Comparison of ENCODE assay signal across 1 cellular context in the genomic region with DNA sequence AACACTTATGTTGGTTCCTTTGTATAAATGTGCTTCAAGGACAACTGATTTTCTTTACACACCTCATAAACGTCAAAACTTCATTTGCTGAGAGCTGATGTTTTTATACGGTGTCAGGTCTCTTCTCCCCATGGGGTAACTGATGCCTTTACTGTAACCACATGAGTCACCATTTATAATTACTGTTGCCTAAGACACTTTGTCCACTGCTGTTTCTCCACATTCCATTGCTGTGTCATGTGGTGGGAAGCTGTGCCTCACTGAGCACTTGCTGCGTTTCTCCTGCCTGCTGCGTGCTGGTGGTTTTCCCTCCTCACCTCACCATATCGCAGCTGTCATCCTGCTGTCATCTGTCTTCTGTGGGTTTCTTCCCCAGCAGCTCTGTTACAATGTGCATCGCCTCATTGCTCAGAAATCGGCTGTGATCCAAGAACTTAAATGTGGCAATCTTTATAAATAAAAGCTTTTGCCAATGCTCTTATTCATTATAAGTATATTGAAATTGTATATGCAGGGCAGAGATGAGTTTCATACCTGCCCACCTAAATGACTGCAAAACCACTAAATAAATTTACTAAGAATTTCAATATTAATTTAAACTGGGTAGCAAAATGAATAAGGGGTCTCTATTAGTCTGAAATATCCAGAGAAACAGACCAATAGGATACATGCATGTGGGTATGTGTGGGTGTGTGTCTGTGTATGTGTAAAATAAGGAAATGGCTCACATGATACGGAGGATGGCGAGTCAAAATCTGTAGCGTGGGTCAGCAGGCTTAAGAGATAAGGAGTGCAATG.
TF ChIP-seq lines count a peak whose summit lies in the region.

No MANE protein-coding gene starts in this region.

TF ChIP-seq in HEK293, 187 proteins besides CTCF, POLR2A, EP300 and RAD21 (continued from another document and continues in another):
- TF ChIP-seq, protein P1, sequence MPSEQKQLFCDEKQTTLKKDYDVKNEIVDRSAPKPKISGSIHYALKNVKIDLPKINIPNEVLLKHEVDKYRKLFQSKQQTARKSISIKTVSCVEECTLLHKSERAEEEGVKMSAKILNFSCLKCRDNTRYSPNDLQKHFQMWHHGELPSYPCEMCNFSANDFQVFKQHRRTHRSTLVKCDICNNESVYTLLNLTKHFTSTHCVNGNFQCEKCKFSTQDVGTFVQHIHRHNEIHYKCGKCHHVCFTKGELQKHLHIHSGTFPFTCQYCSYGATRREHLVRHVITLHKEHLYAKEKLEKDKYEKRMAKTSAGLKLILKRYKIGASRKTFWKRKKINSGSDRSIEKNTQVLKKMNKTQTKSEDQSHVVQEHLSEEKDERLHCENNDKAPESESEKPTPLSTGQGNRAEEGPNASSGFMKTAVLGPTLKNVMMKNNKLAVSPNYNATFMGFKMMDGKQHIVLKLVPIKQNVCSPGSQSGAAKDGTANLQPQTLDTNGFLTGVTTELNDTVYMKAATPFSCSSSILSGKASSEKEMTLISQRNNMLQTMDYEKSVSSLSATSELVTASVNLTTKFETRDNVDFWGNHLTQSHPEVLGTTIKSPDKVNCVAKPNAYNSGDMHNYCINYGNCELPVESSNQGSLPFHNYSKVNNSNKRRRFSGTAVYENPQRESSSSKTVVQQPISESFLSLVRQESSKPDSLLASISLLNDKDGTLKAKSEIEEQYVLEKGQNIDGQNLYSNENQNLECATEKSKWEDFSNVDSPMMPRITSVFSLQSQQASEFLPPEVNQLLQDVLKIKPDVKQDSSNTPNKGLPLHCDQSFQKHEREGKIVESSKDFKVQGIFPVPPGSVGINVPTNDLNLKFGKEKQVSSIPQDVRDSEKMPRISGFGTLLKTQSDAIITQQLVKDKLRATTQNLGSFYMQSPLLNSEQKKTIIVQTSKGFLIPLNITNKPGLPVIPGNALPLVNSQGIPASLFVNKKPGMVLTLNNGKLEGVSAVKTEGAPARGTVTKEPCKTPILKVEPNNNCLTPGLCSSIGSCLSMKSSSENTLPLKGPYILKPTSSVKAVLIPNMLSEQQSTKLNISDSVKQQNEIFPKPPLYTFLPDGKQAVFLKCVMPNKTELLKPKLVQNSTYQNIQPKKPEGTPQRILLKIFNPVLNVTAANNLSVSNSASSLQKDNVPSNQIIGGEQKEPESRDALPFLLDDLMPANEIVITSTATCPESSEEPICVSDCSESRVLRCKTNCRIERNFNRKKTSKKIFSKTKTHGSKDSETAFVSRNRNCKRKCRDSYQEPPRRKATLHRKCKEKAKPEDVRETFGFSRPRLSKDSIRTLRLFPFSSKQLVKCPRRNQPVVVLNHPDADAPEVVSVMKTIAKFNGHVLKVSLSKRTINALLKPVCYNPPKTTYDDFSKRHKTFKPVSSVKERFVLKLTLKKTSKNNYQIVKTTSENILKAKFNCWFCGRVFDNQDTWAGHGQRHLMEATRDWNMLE (tag by site-specific recombination; conservative IDR thresholded peaks at IDR 0.05; ENCODE audit: low read depth) = peak; percentile 47; the same call in 1 of the 2 replicates
- TF ChIP-seq, protein P2, sequence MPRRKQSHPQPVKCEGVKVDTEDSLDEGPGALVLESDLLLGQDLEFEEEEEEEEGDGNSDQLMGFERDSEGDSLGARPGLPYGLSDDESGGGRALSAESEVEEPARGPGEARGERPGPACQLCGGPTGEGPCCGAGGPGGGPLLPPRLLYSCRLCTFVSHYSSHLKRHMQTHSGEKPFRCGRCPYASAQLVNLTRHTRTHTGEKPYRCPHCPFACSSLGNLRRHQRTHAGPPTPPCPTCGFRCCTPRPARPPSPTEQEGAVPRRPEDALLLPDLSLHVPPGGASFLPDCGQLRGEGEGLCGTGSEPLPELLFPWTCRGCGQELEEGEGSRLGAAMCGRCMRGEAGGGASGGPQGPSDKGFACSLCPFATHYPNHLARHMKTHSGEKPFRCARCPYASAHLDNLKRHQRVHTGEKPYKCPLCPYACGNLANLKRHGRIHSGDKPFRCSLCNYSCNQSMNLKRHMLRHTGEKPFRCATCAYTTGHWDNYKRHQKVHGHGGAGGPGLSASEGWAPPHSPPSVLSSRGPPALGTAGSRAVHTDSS (tag by site-specific recombination; IDR thresholded peaks at IDR 0.05) = 0 out of 2 replicates have a peak, but pooled peaks have one; percentile 31
- TF ChIP-seq GFI1B (tag by site-specific recombination; IDR thresholded peaks at IDR 0.05) = peak; percentile 91
- 0 out of 2 replicates have a peak, but pooled peaks have one; percentile 32 for TF ChIP-seq MYNN (tag by site-specific recombination; IDR thresholded peaks at IDR 0.05; ENCODE audit: borderline replicate concordance)
- peak; percentile 79; the same call in 1 of the 2 replicates for TF ChIP-seq HOXD13 (CRISPR knock-in tag; IDR thresholded peaks at IDR 0.05; ENCODE audit: borderline replicate concordance)
- peak; percentile 91 for TF ChIP-seq ZNF843 (tag by site-specific recombination; IDR thresholded peaks at IDR 0.05)
- peak; percentile 87; the same call in 1 of the 2 replicates for TF ChIP-seq ZNF394 (tag by site-specific recombination; IDR thresholded peaks at IDR 0.05; ENCODE audit: borderline replicate concordance)
- peak; percentile 98 for TF ChIP-seq SP7 (tag by site-specific recombination; IDR thresholded peaks at IDR 0.05)
- peak; percentile 99 for TF ChIP-seq BCL11A (tag by site-specific recombination; IDR thresholded peaks at IDR 0.05; ENCODE audit: low read depth)
- TF ChIP-seq, protein P3, sequence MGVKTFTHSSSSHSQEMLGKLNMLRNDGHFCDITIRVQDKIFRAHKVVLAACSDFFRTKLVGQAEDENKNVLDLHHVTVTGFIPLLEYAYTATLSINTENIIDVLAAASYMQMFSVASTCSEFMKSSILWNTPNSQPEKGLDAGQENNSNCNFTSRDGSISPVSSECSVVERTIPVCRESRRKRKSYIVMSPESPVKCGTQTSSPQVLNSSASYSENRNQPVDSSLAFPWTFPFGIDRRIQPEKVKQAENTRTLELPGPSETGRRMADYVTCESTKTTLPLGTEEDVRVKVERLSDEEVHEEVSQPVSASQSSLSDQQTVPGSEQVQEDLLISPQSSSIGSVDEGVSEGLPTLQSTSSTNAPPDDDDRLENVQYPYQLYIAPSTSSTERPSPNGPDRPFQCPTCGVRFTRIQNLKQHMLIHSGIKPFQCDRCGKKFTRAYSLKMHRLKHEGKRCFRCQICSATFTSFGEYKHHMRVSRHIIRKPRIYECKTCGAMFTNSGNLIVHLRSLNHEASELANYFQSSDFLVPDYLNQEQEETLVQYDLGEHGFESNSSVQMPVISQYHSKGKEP (tag by site-specific recombination; IDR thresholded peaks at IDR 0.05) = peak; percentile 81
- TF ChIP-seq ZNF654 (tag by site-specific recombination; IDR thresholded peaks at IDR 0.05; ENCODE audit: low read depth) = peak; percentile 4; the same call in 1 of the 2 replicates
- TF ChIP-seq BCL11B (tag by site-specific recombination; IDR thresholded peaks at IDR 0.05; ENCODE audit: low read depth) = peak; percentile 97
- TF ChIP-seq, protein P4, sequence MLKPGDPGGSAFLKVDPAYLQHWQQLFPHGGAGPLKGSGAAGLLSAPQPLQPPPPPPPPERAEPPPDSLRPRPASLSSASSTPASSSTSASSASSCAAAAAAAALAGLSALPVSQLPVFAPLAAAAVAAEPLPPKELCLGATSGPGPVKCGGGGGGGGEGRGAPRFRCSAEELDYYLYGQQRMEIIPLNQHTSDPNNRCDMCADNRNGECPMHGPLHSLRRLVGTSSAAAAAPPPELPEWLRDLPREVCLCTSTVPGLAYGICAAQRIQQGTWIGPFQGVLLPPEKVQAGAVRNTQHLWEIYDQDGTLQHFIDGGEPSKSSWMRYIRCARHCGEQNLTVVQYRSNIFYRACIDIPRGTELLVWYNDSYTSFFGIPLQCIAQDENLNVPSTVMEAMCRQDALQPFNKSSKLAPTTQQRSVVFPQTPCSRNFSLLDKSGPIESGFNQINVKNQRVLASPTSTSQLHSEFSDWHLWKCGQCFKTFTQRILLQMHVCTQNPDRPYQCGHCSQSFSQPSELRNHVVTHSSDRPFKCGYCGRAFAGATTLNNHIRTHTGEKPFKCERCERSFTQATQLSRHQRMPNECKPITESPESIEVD (tag by site-specific recombination; IDR thresholded peaks at IDR 0.05) = peak; percentile 97
- TF ChIP-seq ZNF501 (tag by site-specific recombination; IDR thresholded peaks at IDR 0.05) = peak; percentile 81; the same call in 1 of the 2 replicates
- TF ChIP-seq KLF8 (tag by site-specific recombination; IDR thresholded peaks at IDR 0.05) = peak; percentile 73
- TF ChIP-seq FEZF1 (tag by site-specific recombination; IDR thresholded peaks at IDR 0.05) = peak; percentile 91
- TF ChIP-seq, protein P5, sequence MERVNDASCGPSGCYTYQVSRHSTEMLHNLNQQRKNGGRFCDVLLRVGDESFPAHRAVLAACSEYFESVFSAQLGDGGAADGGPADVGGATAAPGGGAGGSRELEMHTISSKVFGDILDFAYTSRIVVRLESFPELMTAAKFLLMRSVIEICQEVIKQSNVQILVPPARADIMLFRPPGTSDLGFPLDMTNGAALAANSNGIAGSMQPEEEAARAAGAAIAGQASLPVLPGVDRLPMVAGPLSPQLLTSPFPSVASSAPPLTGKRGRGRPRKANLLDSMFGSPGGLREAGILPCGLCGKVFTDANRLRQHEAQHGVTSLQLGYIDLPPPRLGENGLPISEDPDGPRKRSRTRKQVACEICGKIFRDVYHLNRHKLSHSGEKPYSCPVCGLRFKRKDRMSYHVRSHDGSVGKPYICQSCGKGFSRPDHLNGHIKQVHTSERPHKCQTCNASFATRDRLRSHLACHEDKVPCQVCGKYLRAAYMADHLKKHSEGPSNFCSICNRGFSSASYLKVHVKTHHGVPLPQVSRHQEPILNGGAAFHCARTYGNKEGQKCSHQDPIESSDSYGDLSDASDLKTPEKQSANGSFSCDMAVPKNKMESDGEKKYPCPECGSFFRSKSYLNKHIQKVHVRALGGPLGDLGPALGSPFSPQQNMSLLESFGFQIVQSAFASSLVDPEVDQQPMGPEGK (tag by site-specific recombination; IDR thresholded peaks at IDR 0.05) = peak; percentile 52
- TF ChIP-seq OSR2 (tag by site-specific recombination; IDR thresholded peaks at IDR 0.05) = peak; percentile 97
- peak; percentile 59 for TF ChIP-seq GLIS2 (tag by site-specific recombination; IDR thresholded peaks at IDR 0.05)
- TF ChIP-seq SP3 (tag by site-specific recombination; IDR thresholded peaks at IDR 0.05) = 0 out of 2 replicates have a peak, but pooled peaks have one; percentile 23
- TF ChIP-seq, protein P6, sequence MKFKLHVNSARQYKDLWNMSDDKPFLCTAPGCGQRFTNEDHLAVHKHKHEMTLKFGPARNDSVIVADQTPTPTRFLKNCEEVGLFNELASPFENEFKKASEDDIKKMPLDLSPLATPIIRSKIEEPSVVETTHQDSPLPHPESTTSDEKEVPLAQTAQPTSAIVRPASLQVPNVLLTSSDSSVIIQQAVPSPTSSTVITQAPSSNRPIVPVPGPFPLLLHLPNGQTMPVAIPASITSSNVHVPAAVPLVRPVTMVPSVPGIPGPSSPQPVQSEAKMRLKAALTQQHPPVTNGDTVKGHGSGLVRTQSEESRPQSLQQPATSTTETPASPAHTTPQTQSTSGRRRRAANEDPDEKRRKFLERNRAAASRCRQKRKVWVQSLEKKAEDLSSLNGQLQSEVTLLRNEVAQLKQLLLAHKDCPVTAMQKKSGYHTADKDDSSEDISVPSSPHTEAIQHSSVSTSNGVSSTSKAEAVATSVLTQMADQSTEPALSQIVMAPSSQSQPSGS (tag by site-specific recombination; IDR thresholded peaks at IDR 0.05; ENCODE audit: low read depth) = peak; percentile 91
- peak; percentile 96; the same call in 1 of the 2 replicates for TF ChIP-seq ZNF391 (tag by site-specific recombination; IDR thresholded peaks at IDR 0.05; ENCODE audit: borderline replicate concordance, low read depth)
- TF ChIP-seq ZNF510 (tag by site-specific recombination; IDR thresholded peaks at IDR 0.05; ENCODE audit: insufficient replicate concordance) = peak; percentile 9
- peak; percentile 98 for TF ChIP-seq ZNF561 (tag by site-specific recombination; IDR thresholded peaks at IDR 0.05; ENCODE audit: borderline replicate concordance)
- TF ChIP-seq ZBTB21 (tag by site-specific recombination; IDR thresholded peaks at IDR 0.05) = peak; percentile 83
- TF ChIP-seq ZEB2 (tag by site-specific recombination; IDR thresholded peaks at IDR 0.05) = peak; percentile 98
- peak; percentile 72 for TF ChIP-seq ZBTB17 (tag by site-specific recombination; IDR thresholded peaks at IDR 0.05)
- TF ChIP-seq ZNF629 (tag by site-specific recombination; IDR thresholded peaks at IDR 0.05) = peak; percentile 97
- peak; percentile 92 for TF ChIP-seq KLF10 (tag by site-specific recombination; IDR thresholded peaks at IDR 0.05)
- TF ChIP-seq ZNF366 (tag by site-specific recombination; conservative IDR thresholded peaks at IDR 0.05) = peak; percentile 96
- peak; percentile 77; the same call in 1 of the 2 replicates for TF ChIP-seq EGR2 (tag by site-specific recombination; IDR thresholded peaks at IDR 0.05; ENCODE audit: low read depth)
- no peak for TF ChIP-seq SALL2 (tag by site-specific recombination; IDR thresholded peaks at IDR 0.05; ENCODE audit: borderline replicate concordance)
- TF ChIP-seq ZNF585B (tag by site-specific recombination; IDR thresholded peaks at IDR 0.05) = no peak
- TF ChIP-seq ZNF660 (tag by site-specific recombination; IDR thresholded peaks at IDR 0.05) = peak; percentile 96
- TF ChIP-seq, protein P7, sequence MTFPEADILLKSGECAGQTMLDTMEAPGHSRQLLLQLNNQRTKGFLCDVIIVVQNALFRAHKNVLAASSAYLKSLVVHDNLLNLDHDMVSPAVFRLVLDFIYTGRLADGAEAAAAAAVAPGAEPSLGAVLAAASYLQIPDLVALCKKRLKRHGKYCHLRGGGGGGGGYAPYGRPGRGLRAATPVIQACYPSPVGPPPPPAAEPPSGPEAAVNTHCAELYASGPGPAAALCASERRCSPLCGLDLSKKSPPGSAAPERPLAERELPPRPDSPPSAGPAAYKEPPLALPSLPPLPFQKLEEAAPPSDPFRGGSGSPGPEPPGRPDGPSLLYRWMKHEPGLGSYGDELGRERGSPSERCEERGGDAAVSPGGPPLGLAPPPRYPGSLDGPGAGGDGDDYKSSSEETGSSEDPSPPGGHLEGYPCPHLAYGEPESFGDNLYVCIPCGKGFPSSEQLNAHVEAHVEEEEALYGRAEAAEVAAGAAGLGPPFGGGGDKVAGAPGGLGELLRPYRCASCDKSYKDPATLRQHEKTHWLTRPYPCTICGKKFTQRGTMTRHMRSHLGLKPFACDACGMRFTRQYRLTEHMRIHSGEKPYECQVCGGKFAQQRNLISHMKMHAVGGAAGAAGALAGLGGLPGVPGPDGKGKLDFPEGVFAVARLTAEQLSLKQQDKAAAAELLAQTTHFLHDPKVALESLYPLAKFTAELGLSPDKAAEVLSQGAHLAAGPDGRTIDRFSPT (tag by site-specific recombination; IDR thresholded peaks at IDR 0.05) = peak; percentile 97
- TF ChIP-seq, protein P8, sequence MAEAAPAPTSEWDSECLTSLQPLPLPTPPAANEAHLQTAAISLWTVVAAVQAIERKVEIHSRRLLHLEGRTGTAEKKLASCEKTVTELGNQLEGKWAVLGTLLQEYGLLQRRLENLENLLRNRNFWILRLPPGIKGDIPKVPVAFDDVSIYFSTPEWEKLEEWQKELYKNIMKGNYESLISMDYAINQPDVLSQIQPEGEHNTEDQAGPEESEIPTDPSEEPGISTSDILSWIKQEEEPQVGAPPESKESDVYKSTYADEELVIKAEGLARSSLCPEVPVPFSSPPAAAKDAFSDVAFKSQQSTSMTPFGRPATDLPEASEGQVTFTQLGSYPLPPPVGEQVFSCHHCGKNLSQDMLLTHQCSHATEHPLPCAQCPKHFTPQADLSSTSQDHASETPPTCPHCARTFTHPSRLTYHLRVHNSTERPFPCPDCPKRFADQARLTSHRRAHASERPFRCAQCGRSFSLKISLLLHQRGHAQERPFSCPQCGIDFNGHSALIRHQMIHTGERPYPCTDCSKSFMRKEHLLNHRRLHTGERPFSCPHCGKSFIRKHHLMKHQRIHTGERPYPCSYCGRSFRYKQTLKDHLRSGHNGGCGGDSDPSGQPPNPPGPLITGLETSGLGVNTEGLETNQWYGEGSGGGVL (tag by site-specific recombination; IDR thresholded peaks at IDR 0.05) = no peak
